Comparison of ENCODE assay signal across 1 cellular context in genomic region chr7:51175316-51175991, GRCh38.
TF ChIP-seq lines count a peak whose summit lies in the region.

No MANE protein-coding gene starts in this region.

TF ChIP-seq in H1, 55 proteins besides CTCF, POLR2A, EP300 and RAD21:
- TF ChIP-seq TAF1 (IDR thresholded peaks at IDR 0.05; ENCODE audit: low read depth, low read length) = no peak
- no peak for TF ChIP-seq BCL11A (IDR thresholded peaks at IDR 0.05; ENCODE audit: low read depth in 2 of 2, low read length in 2 of 2)
- TF ChIP-seq YY1 (IDR thresholded peaks at IDR 0.05; ENCODE audit: low read depth, low read length) = 0 out of 2 replicates have a peak, but pooled peaks have one; percentile 48
- no peak for TF ChIP-seq EGR1 (IDR thresholded peaks at IDR 0.05; ENCODE audit: borderline replicate concordance, low read depth, low read length)
- TF ChIP-seq SAP30 (IDR thresholded peaks at IDR 0.05; ENCODE audit: insufficient read depth, insufficient replicate concordance, low read length) = no peak
- TF ChIP-seq GABPA (IDR thresholded peaks at IDR 0.05; ENCODE audit: borderline replicate concordance, insufficient read depth, low read length) = no peak
- no peak for TF ChIP-seq RFX5 (IDR thresholded peaks at IDR 0.05; ENCODE audit: borderline replicate concordance, low read depth, low read length)
- no peak for TF ChIP-seq RNF2 (IDR thresholded peaks at IDR 0.05; ENCODE audit: borderline replicate concordance, low read depth, low read length, missing control alignments, poor library complexity, severe bottlenecking)
- TF ChIP-seq MAFK (IDR thresholded peaks at IDR 0.05; ENCODE audit: low read depth, low read length) = peak; percentile 4; the same call in 1 of the 2 replicates
- no peak for TF ChIP-seq BRCA1 (IDR thresholded peaks at IDR 0.05; ENCODE audit: low read depth, low read length)
- TF ChIP-seq SIN3A (conservative IDR thresholded peaks at IDR 0.05 in 1 of 2, IDR thresholded peaks at IDR 0.05 in 1 of 2; ENCODE audit: low read depth in 1 of 2, low read length in 2 of 2) = no peak
- TF ChIP-seq HDAC2 (IDR thresholded peaks at IDR 0.05; ENCODE audit: borderline replicate concordance in 1 of 2, low read depth in 2 of 2, low read length in 2 of 2) = 0 out of 4 replicates have a peak, but pooled peaks of 1 of the 2 experiments have one; percentile 27
- no peak for TF ChIP-seq USF2 (IDR thresholded peaks at IDR 0.05; ENCODE audit: low read length)
- no peak for TF ChIP-seq HDAC6 (IDR thresholded peaks at IDR 0.05; ENCODE audit: low read depth, low read length)
- no peak for TF ChIP-seq MAX (IDR thresholded peaks at IDR 0.05)
- TF ChIP-seq PHF8 (conservative IDR thresholded peaks at IDR 0.05; ENCODE audit: low read depth, low read length) = no peak
- TF ChIP-seq SP4 (IDR thresholded peaks at IDR 0.05; ENCODE audit: low read length) = no peak
- no peak for TF ChIP-seq ZNF274 (IDR thresholded peaks at IDR 0.05; ENCODE audit: borderline replicate concordance, extremely low read depth, low read length)
- TF ChIP-seq CHD7 (IDR thresholded peaks at IDR 0.05; ENCODE audit: insufficient replicate concordance, low read length) = peak; percentile 53
- no peak for TF ChIP-seq RXRA (IDR thresholded peaks at IDR 0.05; ENCODE audit: insufficient read depth, low read depth, low read length)
- TF ChIP-seq SRF (IDR thresholded peaks at IDR 0.05; ENCODE audit: low read depth, low read length) = no peak
- TF ChIP-seq FOSL1 (IDR thresholded peaks at IDR 0.05; ENCODE audit: insufficient read depth, low read depth, low read length) = no peak
- TF ChIP-seq EZH2 (IDR thresholded peaks at IDR 0.05; ENCODE audit: low read depth, low read length, severe bottlenecking) = no peak
- TF ChIP-seq NANOG (IDR thresholded peaks at IDR 0.05; ENCODE audit: insufficient read depth, low read depth, low read length, poor library complexity, severe bottlenecking) = peak; percentile 27
- no peak for TF ChIP-seq CHD2 (IDR thresholded peaks at IDR 0.05; ENCODE audit: low read length)
- no peak for TF ChIP-seq SIX5 (IDR thresholded peaks at IDR 0.05; ENCODE audit: low read depth, low read length)
- peak; percentile 45; the same call in 1 of the 2 replicates for TF ChIP-seq TEAD4 (IDR thresholded peaks at IDR 0.05; ENCODE audit: low read depth, low read length)
- no peak for TF ChIP-seq SUZ12 (IDR thresholded peaks at IDR 0.05; ENCODE audit: low read length)
- no peak for TF ChIP-seq POLR2AphosphoS5 (IDR thresholded peaks at IDR 0.05; ENCODE audit: low read depth, low read length)
- no peak for TF ChIP-seq JUN (IDR thresholded peaks at IDR 0.05; ENCODE audit: low read depth, low read length)
- no peak for TF ChIP-seq KDM4A (IDR thresholded peaks at IDR 0.05; ENCODE audit: low read depth, low read length, severe bottlenecking)
- no peak for TF ChIP-seq CBX5 (IDR thresholded peaks at IDR 0.05; ENCODE audit: low read depth, low read length)
- TF ChIP-seq CHD1 (IDR thresholded peaks at IDR 0.05; ENCODE audit: low read depth, low read length) = no peak
- TF ChIP-seq SP2 (IDR thresholded peaks at IDR 0.05; ENCODE audit: low read length) = no peak
TF ChIP-seq in H1: peak in this region for 6.
